In the genomic region with DNA sequence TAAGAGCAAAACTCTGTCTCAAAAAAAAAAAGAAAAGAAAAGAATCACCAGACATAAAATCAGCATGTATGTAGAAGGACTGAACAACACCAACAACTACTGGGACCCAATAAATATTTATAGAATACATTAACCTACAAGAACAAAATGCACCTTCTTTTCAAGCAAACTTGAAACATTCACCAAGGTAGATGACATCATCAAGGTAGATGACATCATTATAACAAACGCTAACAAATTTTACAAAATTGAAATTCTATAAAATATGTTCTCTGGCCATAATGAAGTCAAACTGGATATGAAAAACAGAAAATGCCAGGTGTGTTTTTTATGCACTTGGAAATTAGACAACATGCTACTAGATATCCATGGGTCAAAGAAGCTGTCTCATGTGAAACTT, we compare ENCODE assay signal across 35 cellular contexts.
"Had no signal": no experiment of that assay in that cellular context is flagged by ENCODE, and none has a peak within 500 bp of the region (broad histone marks: within the 10 kb centered on the region; RNA-seq: fewer than 3 reads in every experiment).

No MANE protein-coding gene starts in this region.

- H3K36me3 Mint-ChIP-seq: activated naive CD4-positive, alpha-beta T cell treated with anti-CD3 and anti-CD28 coated beads, Interleukin-2, amount 50 U/mL, for 72 hours; activated naive CD8-positive, alpha-beta T cell treated with anti-CD3 and anti-CD28 coated beads for 36 hours had no signal

- DNase-seq: activated B cell treated with CpG ODN at 0.5 μM for 24 hours; activated CD4-positive, alpha-beta T cell treated with anti-CD3 and anti-CD28 coated beads for 4 hours; activated CD4-positive, alpha-beta T cell treated with anti-CD3 and anti-CD28 coated beads, Interleukin-2, amount 10 ng/mL, durations not matched to agents 24 days and 14 days; activated CD4-positive, alpha-beta T cell treated with anti-CD3 and anti-CD28 coated beads, Interleukin-2, amount 50 U/mL, for 48 hours; activated CD4-positive, CD25-positive, alpha-beta regulatory T cell treated with anti-CD3 and anti-CD28 coated beads, Interleukin-2, amount 50 U/mL, for 72 hours; activated CD8-positive, alpha-beta memory T cell treated with anti-CD3 and anti-CD28 coated beads, Interleukin-2, amount 50 U/mL, for 4 hours; activated CD8-positive, alpha-beta T cell treated with anti-CD3 and anti-CD28 coated beads for 36 hours; activated effector memory CD4-positive, alpha-beta T cell treated with anti-CD3 and anti-CD28 coated beads, Interleukin-2, amount 50 U/mL, for 16 hours; activated gamma-delta T cell treated with Interleukin-2 at 50 U/mL for 16 hours; activated naive CD4-positive, alpha-beta T cell; activated naive CD4-positive, alpha-beta T cell treated with anti-CD3 and anti-CD28 coated beads for 36 hours; activated naive CD4-positive, alpha-beta T cell treated with anti-CD3 and anti-CD28 coated beads, Interleukin-2, amount 50 U/mL, for 16 hours; activated naive CD8-positive, alpha-beta T cell treated with anti-CD3 and anti-CD28 coated beads for 36 hours; activated T-cell treated with anti-CD3 and anti-CD28 coated beads for 4 hours; activated T-cell treated with anti-CD3 and anti-CD28 coated beads, Interleukin-2, amount 50 U/mL, for 1 hour; activated T-cell treated with anti-CD3 and anti-CD28 coated beads, Interleukin-2, amount 50 U/mL, for 4 hours; activated T-cell treated with anti-CD3 and anti-CD28 coated beads, Interleukin-2, amount 50 U/mL, for 72 hours; adrenal gland; amniotic stem cell; aorta; body of pancreas; brain microvascular endothelial cell; central memory CD4-positive, alpha-beta T cell; T-helper 1 cell; T-helper 2 cell; T-helper 9 cell had no signal

- H3K4me1 ChIP-seq: adrenal gland, body of pancreas, breast epithelium had no signal

- H3K36me3 ChIP-seq: adrenal gland, brain microvascular endothelial cell, breast epithelium had no signal

- H3K9me3 ChIP-seq: adrenal gland, body of pancreas, breast epithelium had no signal

- H3K27ac Mint-ChIP-seq: activated B cell treated with CpG ODN at 0.5 μM for 24 hours; activated CD4-positive, alpha-beta T cell treated with anti-CD3 and anti-CD28 coated beads, Interleukin-2, amount 10 ng/mL, durations not matched to agents 24 days and 14 days; activated CD8-positive, alpha-beta T cell treated with anti-CD3 and anti-CD28 coated beads for 36 hours; activated naive CD4-positive, alpha-beta T cell treated with anti-CD3 and anti-CD28 coated beads for 36 hours; activated naive CD4-positive, alpha-beta T cell treated with anti-CD3 and anti-CD28 coated beads, Interleukin-2, amount 50 U/mL, for 72 hours; activated naive CD8-positive, alpha-beta T cell treated with anti-CD3 and anti-CD28 coated beads for 36 hours; activated T-cell treated with anti-CD3 and anti-CD28 coated beads, Interleukin-2, amount 50 U/mL, for 72 hours; activated T-helper 1 cell treated with anti-CD3 and anti-CD28 coated beads, Interleukin-12 subunit alpha, Interleukin-12 subunit beta, Interleukin-2, Interleukin-4 antibody, amounts not matched to agents 30 ng/mL and 10 ng/mL and 1 ng/mL, durations not matched to agents 14 hours and 24 hours and 36 hours; activated T-helper 17 cell treated with anti-CD3 and anti-CD28 coated beads, Interleukin-2, amount 50 U/mL, for 72 hours; T-helper 1 cell treated with Interleukin-12 subunit alpha and Interleukin-12 subunit beta and Interleukin-4 antibody, amounts not matched to agents 30 μg/mL and 1 μg/mL, for 36 hours; T-helper 2 cell treated with Interferon-gamma antibody and Interleukin-4, amounts not matched to agents 5 μg/mL and 100 μg/mL, for 36 hours had no signal

- H3K4me3 Mint-ChIP-seq: activated B cell treated with CpG ODN at 0.5 μM for 24 hours; activated CD4-positive, alpha-beta T cell treated with anti-CD3 and anti-CD28 coated beads, Interleukin-2, amount 10 ng/mL, durations not matched to agents 24 days and 14 days; activated CD8-positive, alpha-beta T cell treated with anti-CD3 and anti-CD28 coated beads for 36 hours; activated naive CD4-positive, alpha-beta T cell treated with anti-CD3 and anti-CD28 coated beads for 36 hours; activated naive CD8-positive, alpha-beta T cell treated with anti-CD3 and anti-CD28 coated beads for 36 hours; activated T-cell treated with anti-CD3 and anti-CD28 coated beads, Interleukin-2, amount 50 U/mL, for 4 hours; activated T-cell treated with anti-CD3 and anti-CD28 coated beads, Interleukin-2, amount 50 U/mL, for 72 hours; activated T-helper 1 cell treated with anti-CD3 and anti-CD28 coated beads, Interleukin-12 subunit alpha, Interleukin-12 subunit beta, Interleukin-2, Interleukin-4 antibody, amounts not matched to agents 30 ng/mL and 10 ng/mL and 1 ng/mL, durations not matched to agents 14 hours and 24 hours and 36 hours; activated T-helper 17 cell treated with anti-CD3 and anti-CD28 coated beads, Interleukin-2, amount 50 U/mL, for 72 hours; T-helper 1 cell treated with Interleukin-12 subunit alpha and Interleukin-12 subunit beta and Interleukin-4 antibody, amounts not matched to agents 30 μg/mL and 1 μg/mL, for 36 hours; T-helper 2 cell treated with Interferon-gamma antibody and Interleukin-4, amounts not matched to agents 5 μg/mL and 100 μg/mL, for 36 hours had no signal

- H3K4me3 ChIP-seq: adrenal gland, body of pancreas, breast epithelium had no signal

- H3K27ac ChIP-seq: adrenal gland, body of pancreas, brain microvascular endothelial cell, breast epithelium, VCaP had no signal

- H3K27me3 ChIP-seq: adrenal gland, body of pancreas, brain microvascular endothelial cell, breast epithelium had no signal

- FAIRE-seq: astrocyte, TTC549 had no signal

- ATAC-seq: activated CD8-positive, alpha-beta T cell treated with anti-CD3 and anti-CD28 coated beads for 36 hours; activated naive CD4-positive, alpha-beta T cell treated with anti-CD3 and anti-CD28 coated beads, Interleukin-2, amount 50 U/mL, for 72 hours; activated T-cell treated with anti-CD3 and anti-CD28 coated beads, Interleukin-2, amount 50 U/mL, for 4 hours; activated T-cell treated with anti-CD3 and anti-CD28 coated beads, Interleukin-2, amount 50 U/mL, for 72 hours; activated T-helper 17 cell treated with anti-CD3 and anti-CD28 coated beads, Interleukin-2, amount 50 U/mL, for 72 hours; body of pancreas had no signal

- H3K27me3 Mint-ChIP-seq: activated B cell treated with CpG ODN at 0.5 μM for 24 hours; activated CD4-positive, alpha-beta T cell treated with anti-CD3 and anti-CD28 coated beads, Interleukin-2, amount 10 ng/mL, durations not matched to agents 24 days and 14 days had no signal

- H3K4me1 Mint-ChIP-seq: activated B cell treated with CpG ODN at 0.5 μM for 24 hours; activated CD4-positive, alpha-beta T cell treated with anti-CD3 and anti-CD28 coated beads, Interleukin-2, amount 10 ng/mL, durations not matched to agents 24 days and 14 days; activated naive CD8-positive, alpha-beta T cell treated with anti-CD3 and anti-CD28 coated beads for 36 hours; activated T-helper 17 cell treated with anti-CD3 and anti-CD28 coated beads, Interleukin-2, amount 50 U/mL, for 72 hours had no signal

- H3K9me3 Mint-ChIP-seq: activated B cell treated with CpG ODN at 0.5 μM for 24 hours; activated CD4-positive, alpha-beta T cell treated with anti-CD3 and anti-CD28 coated beads, Interleukin-2, amount 10 ng/mL, durations not matched to agents 24 days and 14 days; activated CD8-positive, alpha-beta T cell treated with anti-CD3 and anti-CD28 coated beads for 36 hours; activated naive CD4-positive, alpha-beta T cell treated with anti-CD3 and anti-CD28 coated beads for 36 hours; activated naive CD8-positive, alpha-beta T cell treated with anti-CD3 and anti-CD28 coated beads for 36 hours; activated T-cell treated with anti-CD3 and anti-CD28 coated beads, Interleukin-2, amount 50 U/mL, for 4 hours; activated T-cell treated with anti-CD3 and anti-CD28 coated beads, Interleukin-2, amount 50 U/mL, for 72 hours; activated T-helper 1 cell treated with anti-CD3 and anti-CD28 coated beads, Interleukin-12 subunit alpha, Interleukin-12 subunit beta, Interleukin-2, Interleukin-4 antibody, amounts not matched to agents 30 ng/mL and 10 ng/mL and 1 ng/mL, durations not matched to agents 14 hours and 24 hours and 36 hours; activated T-helper 17 cell treated with anti-CD3 and anti-CD28 coated beads, Interleukin-2, amount 50 U/mL, for 72 hours; T-helper 1 cell treated with Interleukin-12 subunit alpha and Interleukin-12 subunit beta and Interleukin-4 antibody, amounts not matched to agents 30 μg/mL and 1 μg/mL, for 36 hours; T-helper 2 cell treated with Interferon-gamma antibody and Interleukin-4, amounts not matched to agents 5 μg/mL and 100 μg/mL, for 36 hours had no signal
